Comparison of ENCODE assay signal across 8 cellular contexts in the genomic region with DNA sequence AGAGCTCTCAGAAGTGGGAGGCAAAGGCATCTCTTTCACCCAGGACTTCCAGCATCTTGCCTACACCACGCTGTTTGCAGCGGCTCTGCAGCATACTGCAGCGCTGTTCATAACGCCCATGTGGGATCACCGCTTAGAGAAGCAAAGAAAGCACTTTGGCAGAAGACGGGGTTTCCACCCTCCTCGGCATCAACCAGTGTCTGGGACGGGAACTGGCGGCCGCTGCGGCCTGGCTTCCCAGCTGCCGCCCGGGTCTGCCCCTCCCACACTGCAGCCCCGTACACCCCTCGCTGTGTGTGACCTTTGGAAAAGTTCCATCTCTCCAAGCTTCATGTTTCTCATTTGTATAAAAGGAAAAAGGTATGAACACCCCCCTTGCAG. TPM values are rescaled to one million over a fixed set of nuclear protein-coding genes. Genes with fewer than 3 reads are reported as not detected.
DNase-seq lines count a peak whose midpoint lies in the region; ATAC-seq, FAIRE-seq and TF ChIP-seq lines count a peak whose summit lies in the region.

No MANE protein-coding gene starts in this region.

- no peak for TF ChIP-seq RAD21 in SK-N-SH (IDR thresholded peaks at IDR 0.05; ENCODE audit: low read length)
- no peak for TF ChIP-seq RAD21 in K562 (CRISPR knock-in tag; conservative IDR thresholded peaks at IDR 0.05 in 1 of 2, IDR thresholded peaks at IDR 0.05 in 1 of 2)

- H3K36me3 ChIP-seq in SK-N-SH (replicated peaks in 1 of 2; ENCODE audit: control insufficient read depth in 1 of 2, insufficient read depth in 2 of 2, low read length in 1 of 2) (peaks cover 0 to 8% of the 10 kb centered on the region in 2 experiments), K562 (ENCODE audit: control insufficient read depth, insufficient read depth, low read length) (peaks cover 9% of the 10 kb centered on the region; the same call in 2 of the 3 replicates), prostate gland (no peaks in the 10 kb centered on the region)

- peaks cover 32% of the 10 kb centered on the region for H3K79me2 ChIP-seq in SK-N-SH (ENCODE audit: insufficient read depth)
- H3K79me2 ChIP-seq in K562 (ENCODE audit: control insufficient read depth, insufficient read depth, low read length): no peaks in the 10 kb centered on the region

- TF ChIP-seq CTCF in D721Med (IDR thresholded peaks at IDR 0.05; ENCODE audit: insufficient read depth, missing control alignments) (no peak), SK-N-SH (IDR thresholded peaks at IDR 0.05) (no peak), K562 (IDR thresholded peaks at IDR 0.05 in 2 of 3, conservative IDR thresholded peaks at IDR 0.05 in 1 of 3; ENCODE audit: insufficient read depth in 2 of 3, low read depth in 1 of 3, low read length in 3 of 3) (no peak), prostate gland (IDR thresholded peaks at IDR 0.05) (no peak)

- peak; percentile 19 for ATAC-seq in HG02759 (IDR thresholded peaks at IDR 0.05; ENCODE audit: unreplicated experiment)
- ATAC-seq in K562: peak; percentile 18
- no peak for ATAC-seq in HG03460 (IDR thresholded peaks at IDR 0.05; ENCODE audit: unreplicated experiment)

- peaks cover 9 to 13% of the 10 kb centered on the region in 2 experiments; a peak in 1 of 4 replicates for H3K4me1 ChIP-seq in SK-N-SH (ENCODE audit: control insufficient read depth in 1 of 2, insufficient read depth in 2 of 2, low read depth in 1 of 2, low read length in 1 of 2)
- peaks cover 19 to 26% of the 10 kb centered on the region in 2 experiments; a peak in 4 of 5 replicates for H3K4me1 ChIP-seq in K562 (replicated peaks in 1 of 2; ENCODE audit: control insufficient read depth in 2 of 2, insufficient read depth in 2 of 2, low read length in 2 of 2)
- H3K4me1 ChIP-seq in prostate gland (replicated peaks): no peaks in the 10 kb centered on the region

- intact Hi-C loops in K562 (cut with micrococcal nuclease) (no loop called here), prostate gland (cut with DNase I) (no loop called here)

- no peaks in the 10 kb centered on the region for H3K27me3 ChIP-seq in SK-N-SH (ENCODE audit: insufficient read depth)
- no peaks in the 10 kb centered on the region for H3K27me3 ChIP-seq in K562 (ENCODE audit: control insufficient read depth in 2 of 2, insufficient read depth in 2 of 2, low read length in 2 of 2)
- no peaks in the 10 kb centered on the region for H3K27me3 ChIP-seq in prostate gland (replicated peaks; ENCODE audit: insufficient read depth)

- TF ChIP-seq EP300 in SK-N-SH (IDR thresholded peaks at IDR 0.05; ENCODE audit: borderline replicate concordance in 1 of 2, low read depth in 1 of 2, low read length in 1 of 2): no peak
- TF ChIP-seq EP300 in K562 (IDR thresholded peaks at IDR 0.05; ENCODE audit: low read length): no peak

- H4K20me1 ChIP-seq in SK-N-SH (ENCODE audit: insufficient read depth) (peaks cover 6% of the 10 kb centered on the region; the same call in 1 of the 2 replicates), K562 (replicated peaks; ENCODE audit: control insufficient read depth, insufficient read depth, low read length) (no peaks in the 10 kb centered on the region; the same call in 1 of the 2 replicates)

- in situ Hi-C loops in K562 (cut with MboI): no loop called here

- CTCF ChIA-PET in SK-N-SH (lab: Yijun Ruan, JAX) (interaction anchor here (0.6 to 1.2 kb wide), 2 partner anchors 28 to 70 kb away, joined by 3 read pairs; no protein-coding TSS in a partner anchor), K562 (lab: Yijun Ruan, JAX; ENCODE audit: low intra/inter-chr PET ratio) (no interaction called here)

- BruUV-seq in K562 (replicated peaks; lab: Mats Ljungman, UMichigan): TSS peak; percentile 57

- H3K27ac ChIP-seq in SK-N-SH (ENCODE audit: low read depth in 2 of 2, low read length in 1 of 2) (peak overlapping the region; percentile 69 to 82), K562 (ENCODE audit: extremely low read depth, low read depth, low read length) (no peak overlapping the region), prostate gland (peak overlapping the region; percentile 89 to 90)

- H3K4me2 ChIP-seq in SK-N-SH: peak overlapping the region; percentile 96
- H3K4me2 ChIP-seq in K562 (ENCODE audit: insufficient read depth, low read length): peak overlapping the region; percentile 90

- TF ChIP-seq POLR2A in K562 (conservative IDR thresholded peaks at IDR 0.05): no peak
- TF ChIP-seq POLR2A in prostate gland (IDR thresholded peaks at IDR 0.05): no peak

- FAIRE-seq in D721Med (lab: Jason Lieb, UNC): no peak
- FAIRE-seq in K562 (lab: Jason Lieb, UNC): no peak

- H3K4me3 ChIP-seq in SK-N-SH (ENCODE audit: low read depth in 2 of 2, low read length in 1 of 2): peak overlapping the region; percentile 62 to 75
- no peak overlapping the region; the same call in 1 of the 2 replicates for H3K4me3 ChIP-seq in K562
- peak overlapping the region; percentile 60 to 66 for H3K4me3 ChIP-seq in prostate gland

- no peaks in the 10 kb centered on the region for H3K9me3 ChIP-seq in SK-N-SH
- no peaks in the 10 kb centered on the region for H3K9me3 ChIP-seq in K562 (replicated peaks; ENCODE audit: control insufficient read depth, insufficient read depth, low read depth, low read length)
- no peaks in the 10 kb centered on the region for H3K9me3 ChIP-seq in prostate gland

- H2AFZ ChIP-seq in SK-N-SH (ENCODE audit: low read depth) (peak overlapping the region; percentile 87), K562 (ENCODE audit: low read depth, low read length) (peak overlapping the region; percentile 96)

- POLR2A ChIA-PET in SK-N-SH (lab: Yijun Ruan, JAX): interaction anchor here (0.7 to 2.4 kb wide), 5 partner anchors 8 to 22 kb away, joined by 3 to 12 read pairs (median 4); a partner anchor contains a TSS
- POLR2A ChIA-PET in K562 (lab: Yijun Ruan, JAX): interaction anchor here (0.8 to 1.9 kb wide), 3 partner anchors 9 to 123 kb away, joined by 4 to 6 read pairs (median 4); no protein-coding TSS in a partner anchor

- no peaks in the 10 kb centered on the region for H3K9me1 ChIP-seq in K562 (ENCODE audit: control insufficient read depth, insufficient read depth, low read length)

- H3K9me2 ChIP-seq in SK-N-SH: no peaks in the 10 kb centered on the region

- peak overlapping the region; percentile 86 for H3K9ac ChIP-seq in SK-N-SH
- peak overlapping the region; percentile 65 to 88; a peak in 3 of 4 replicates for H3K9ac ChIP-seq in K562 (ENCODE audit: insufficient read depth in 1 of 2, low read depth in 2 of 2, low read length in 2 of 2)

- DNase-seq in D721Med (ENCODE audit: insufficient read length, low spot score) (peak; percentile 34), SK-N-SH (peak; percentile 81), K562 (ENCODE audit: extremely low read depth in 1 of 4, low spot score in 3 of 4) (peak in 2 of 4 experiments; percentile 36 to 37), hypothalamus (lab: John Stamatoyannopoulos, UW) (peak in 34 of 51 donors; percentile 7 to 71 (median 31)), prostate gland (ENCODE audit: low spot score) (peak; percentile 24), cerebellar nuclear complex (lab: John Stamatoyannopoulos, UW) (no peak)

- 25% methylated on average over 15 of the region's 15 CpGs for WGBS in SK-N-SH (ENCODE audit: low lambda C conversion rate)
- 48% methylated on average over 15 of the region's 15 CpGs for WGBS in K562 (ENCODE audit: insufficient coverage, low coverage, missing lambda C conversion rate)
- WGBS in prostate gland: under 1% methylated on average over 15 of the region's 15 CpGs

- peaks cover 18% of the 10 kb centered on the region for H3F3A ChIP-seq in SK-N-SH (replicated peaks; ENCODE audit: insufficient read depth)

RNA-seq across cellular contexts. Expression of a gene that starts 0.5 kb away (rescaled TPM):
- 5.5 and 6.2 TPM in 2 replicates for polyA plus RNA-seq in SK-N-SH (2012; rRNA removed)
- 3.3 and 4.3 TPM in 2 replicates for polyA plus RNA-seq in SK-N-SH (2012; cell fraction: cytosol; rRNA removed)
- polyA plus RNA-seq in SK-N-SH (2012; cell fraction: nucleus; rRNA removed): 8.1 and 8.3 TPM in 2 replicates
- total RNA-seq in K562 (2011; cell fraction: chromatin; rRNA removed; ENCODE audit: low replicate concordance): 6.0 and 9.3 TPM in 2 replicates
- 5.7 and 7.0 TPM in 2 replicates for total RNA-seq in K562 (2011; cell fraction: nucleolus; rRNA removed)
- total RNA-seq in K562 (2011; cell fraction: nucleoplasm; rRNA removed): 5.2 and 5.5 TPM in 2 replicates
- 1.7 and 2.9 TPM in 2 replicates for total RNA-seq in K562 (2014; rRNA removed)
- 3.0 and 3.7 TPM in 2 replicates for total RNA-seq in K562 (2014; rRNA removed; fragmentation: Illumina TruSeq; extraction: Trizol)
- total RNA-seq in K562 (2015; rRNA removed; fragmentation: Illumina TruSeq; extraction: Trizol): 5.2 and 5.4 TPM in 2 replicates
- 5.3 and 6.2 TPM in 2 replicates for total RNA-seq in K562 (2021)
- polyA plus RNA-seq in K562 (2011; rRNA removed): 1.7 and 3.6 TPM in 2 replicates
- polyA plus RNA-seq in K562 (2011; cell fraction: cytosol; rRNA removed): 2.8 and 7.5 TPM in 2 replicates
- polyA plus RNA-seq in K562 (2011; cell fraction: nucleus; rRNA removed): 1.7 and 3.8 TPM in 2 replicates
- polyA plus RNA-seq in K562 (2012): 4.9 and 7.3 TPM in 2 replicates
- 7.8 and 8.7 TPM in 2 replicates for polyA plus RNA-seq in K562 (2014; fragmentation: Illumina TruSeq; extraction: Trizol)
- 1 to 10 TPM in 1 of 2 experiments, under 1 TPM in 1; 0.60 to 1.3 TPM for polyA plus RNA-seq in K562 (2014; fragmentation: Nextera tagmentation; extraction: Ambion mirVana)
- 3.2 and 4.9 TPM in 2 replicates for polyA plus RNA-seq in K562 (2014; rRNA removed)
- polyA minus RNA-seq in K562 (2011; rRNA and poly(A)+ RNA removed): 1.8 and 3.3 TPM in 2 replicates
- polyA minus RNA-seq in K562 (2011; cell fraction: cytosol; rRNA and poly(A)+ RNA removed): 1.4 and 3.7 TPM in 2 replicates
- 2.3 and 2.7 TPM in 2 replicates for polyA minus RNA-seq in K562 (2011; cell fraction: nucleus; rRNA and poly(A)+ RNA removed)
- total RNA-seq in prostate gland: 10 to 100 TPM; 15.2 to 19.9 TPM

RNA-seq across cellular contexts. Expression of a gene that starts 13.4 kb away (rescaled TPM):
- polyA plus RNA-seq in SK-N-SH (2012; rRNA removed) (35.2 and 41.3 TPM in 2 replicates), K562 (2011; rRNA removed) (58.6 and 83.5 TPM in 2 replicates), K562 (2014; fragmentation: Illumina TruSeq; extraction: Trizol) (73.3 and 80.3 TPM in 2 replicates), K562 (2014; fragmentation: Nextera tagmentation; extraction: Ambion mirVana) (10 to 100 TPM; 14.1 to 26.2 TPM), K562 (2014; rRNA removed) (93.2 and 94.4 TPM in 2 replicates)
- 19.1 and 27.7 TPM in 2 replicates for polyA plus RNA-seq in SK-N-SH (2012; cell fraction: cytosol; rRNA removed)
- polyA plus RNA-seq in SK-N-SH (2012; cell fraction: nucleus; rRNA removed): 91.3 and 111 TPM in 2 replicates
- total RNA-seq in K562 (2011; cell fraction: chromatin; rRNA removed; ENCODE audit: low replicate concordance): 196 and 237 TPM in 2 replicates
- total RNA-seq in K562 (2011; cell fraction: nucleolus; rRNA removed): 99.1 and 124 TPM in 2 replicates
- 161 and 215 TPM in 2 replicates for total RNA-seq in K562 (2011; cell fraction: nucleoplasm; rRNA removed)
- total RNA-seq in K562 (2014; rRNA removed) (52.4 and 62.7 TPM in 2 replicates), K562 (2014; rRNA removed; fragmentation: Illumina TruSeq; extraction: Trizol) (39.1 and 48.1 TPM in 2 replicates), K562 (2015; rRNA removed; fragmentation: Illumina TruSeq; extraction: Trizol) (53.1 and 55.2 TPM in 2 replicates), K562 (2021) (63.4 and 63.6 TPM in 2 replicates), prostate gland (10 to 100 TPM; 23.9 to 44.0 TPM)
- polyA plus RNA-seq in K562 (2011; cell fraction: cytosol; rRNA removed): 81.0 and 172 TPM in 2 replicates
- polyA plus RNA-seq in K562 (2011; cell fraction: nucleus; rRNA removed): 104 and 170 TPM in 2 replicates
- polyA plus RNA-seq in K562 (2012): 51.6 and 56.6 TPM in 2 replicates
- polyA minus RNA-seq in K562 (2011; rRNA and poly(A)+ RNA removed): 32.7 and 55.3 TPM in 2 replicates
- 15.6 and 31.4 TPM in 2 replicates for polyA minus RNA-seq in K562 (2011; cell fraction: cytosol; rRNA and poly(A)+ RNA removed)
- polyA minus RNA-seq in K562 (2011; cell fraction: nucleus; rRNA and poly(A)+ RNA removed): 31.7 and 34.6 TPM in 2 replicates

RNA-seq across cellular contexts. Expression of a gene that starts 13.7 kb away (rescaled TPM):
- 129 and 158 TPM in 2 replicates for polyA plus RNA-seq in SK-N-SH (2012; rRNA removed)
- 94.8 and 121 TPM in 2 replicates for polyA plus RNA-seq in SK-N-SH (2012; cell fraction: cytosol; rRNA removed)
- polyA plus RNA-seq in SK-N-SH (2012; cell fraction: nucleus; rRNA removed): 183 and 214 TPM in 2 replicates
- 416 and 492 TPM in 2 replicates for total RNA-seq in K562 (2011; cell fraction: chromatin; rRNA removed; ENCODE audit: low replicate concordance)
- total RNA-seq in K562 (2011; cell fraction: nucleolus; rRNA removed): 234 TPM in 2 replicates
- total RNA-seq in K562 (2011; cell fraction: nucleoplasm; rRNA removed): 263 and 270 TPM in 2 replicates
- total RNA-seq in K562 (2014; rRNA removed): 56.9 and 72.5 TPM in 2 replicates
- 68.8 and 73.6 TPM in 2 replicates for total RNA-seq in K562 (2014; rRNA removed; fragmentation: Illumina TruSeq; extraction: Trizol)
- 74.6 and 75.8 TPM in 2 replicates for total RNA-seq in K562 (2015; rRNA removed; fragmentation: Illumina TruSeq; extraction: Trizol)
- 108 and 112 TPM in 2 replicates for total RNA-seq in K562 (2021)
- polyA plus RNA-seq in K562 (2011; rRNA removed): 89.6 and 93.4 TPM in 2 replicates
- polyA plus RNA-seq in K562 (2011; cell fraction: cytosol; rRNA removed): 95.3 and 119 TPM in 2 replicates
- 205 and 262 TPM in 2 replicates for polyA plus RNA-seq in K562 (2011; cell fraction: nucleus; rRNA removed)
- polyA plus RNA-seq in K562 (2012): 86.3 and 141 TPM in 2 replicates
- 114 and 124 TPM in 2 replicates for polyA plus RNA-seq in K562 (2014; fragmentation: Illumina TruSeq; extraction: Trizol)
- polyA plus RNA-seq in K562 (2014; fragmentation: Nextera tagmentation; extraction: Ambion mirVana): 100 to 1,000 TPM in 1 of 2 experiments, 10 to 100 TPM in 1; 33.5 to 106 TPM
- 78.0 and 80.0 TPM in 2 replicates for polyA plus RNA-seq in K562 (2014; rRNA removed)
- 103 and 132 TPM in 2 replicates for polyA minus RNA-seq in K562 (2011; rRNA and poly(A)+ RNA removed)
- polyA minus RNA-seq in K562 (2011; cell fraction: cytosol; rRNA and poly(A)+ RNA removed): 50.4 and 71.8 TPM in 2 replicates
- polyA minus RNA-seq in K562 (2011; cell fraction: nucleus; rRNA and poly(A)+ RNA removed): 97.2 and 106 TPM in 2 replicates
- 100 to 1,000 TPM; 141 to 154 TPM for total RNA-seq in prostate gland

RNA-seq across cellular contexts. Expression of a gene that starts 21.5 kb away (rescaled TPM):
- polyA plus RNA-seq in SK-N-SH (2012; rRNA removed) (35.5 and 48.1 TPM in 2 replicates), K562 (2011; rRNA removed) (16.8 and 25.9 TPM in 2 replicates), K562 (2014; fragmentation: Illumina TruSeq; extraction: Trizol) (37.2 and 38.1 TPM in 2 replicates), K562 (2014; fragmentation: Nextera tagmentation; extraction: Ambion mirVana) (10 to 100 TPM in 1 of 2 experiments, 1 to 10 TPM in 1; 8.7 to 17.8 TPM), K562 (2014; rRNA removed) (23.3 and 27.2 TPM in 2 replicates)
- 33.3 and 42.8 TPM in 2 replicates for polyA plus RNA-seq in SK-N-SH (2012; cell fraction: cytosol; rRNA removed)
- 18.5 and 21.6 TPM in 2 replicates for polyA plus RNA-seq in SK-N-SH (2012; cell fraction: nucleus; rRNA removed)
- 5.6 and 9.2 TPM in 2 replicates for total RNA-seq in K562 (2011; cell fraction: chromatin; rRNA removed; ENCODE audit: low replicate concordance)
- 11.2 and 12.0 TPM in 2 replicates for total RNA-seq in K562 (2011; cell fraction: nucleolus; rRNA removed)
- total RNA-seq in K562 (2011; cell fraction: nucleoplasm; rRNA removed): 7.4 and 9.0 TPM in 2 replicates
- total RNA-seq in K562 (2014; rRNA removed) (16.5 and 23.8 TPM in 2 replicates), K562 (2014; rRNA removed; fragmentation: Illumina TruSeq; extraction: Trizol) (10.8 and 11.1 TPM in 2 replicates), K562 (2015; rRNA removed; fragmentation: Illumina TruSeq; extraction: Trizol) (17.9 and 18.9 TPM in 2 replicates), K562 (2021) (23.0 and 24.6 TPM in 2 replicates), prostate gland (10 to 100 TPM; 12.6 to 17.5 TPM)
- 27.0 and 56.5 TPM in 2 replicates for polyA plus RNA-seq in K562 (2011; cell fraction: cytosol; rRNA removed)
- 7.1 and 12.9 TPM in 2 replicates for polyA plus RNA-seq in K562 (2011; cell fraction: nucleus; rRNA removed)
- 21.5 and 26.3 TPM in 2 replicates for polyA plus RNA-seq in K562 (2012)
- polyA minus RNA-seq in K562 (2011; rRNA and poly(A)+ RNA removed): 6.6 and 12.8 TPM in 2 replicates
- polyA minus RNA-seq in K562 (2011; cell fraction: cytosol; rRNA and poly(A)+ RNA removed): 9.0 and 12.5 TPM in 2 replicates
- polyA minus RNA-seq in K562 (2011; cell fraction: nucleus; rRNA and poly(A)+ RNA removed): 5.8 and 6.1 TPM in 2 replicates

Comparison
In these comparisons a context has a peak if more than half of its experiments do, and no peak if none do; other contexts are left out.
1. DNase-seq: peak in D721Med (single experiment), SK-N-SH (single experiment), hypothalamus (34 of 51) and prostate gland (single experiment); none in cerebellar nuclear complex (0 of 2).